ENCODE assay signal across 27 cellular contexts in genomic region chr11:57330029-57330428, GRCh38. TPM values are rescaled to one million over a fixed set of nuclear protein-coding genes. Genes with fewer than 3 reads are reported as not detected.
DNase-seq lines count a peak whose midpoint lies in the region; ATAC-seq and TF ChIP-seq lines count a peak whose summit lies in the region.
"Had no signal": no experiment of that assay in that cellular context is flagged by ENCODE, and none has a peak within 500 bp of the region (broad histone marks: within the 10 kb centered on the region; RNA-seq: fewer than 3 reads in every experiment).

No MANE protein-coding gene starts in this region.

- TF ChIP-seq CTCF in ovary (IDR thresholded peaks at IDR 0.05) (no peak), right lobe of liver (IDR thresholded peaks at IDR 0.05) (no peak)

- DNase-seq in activated T-cell treated with anti-CD3 and anti-CD28 coated beads, Interleukin-2, amount 50 U/mL, for 24 hours = no peak
- DNase-seq in activated T-cell treated with anti-CD3 and anti-CD28 coated beads for 4 hours = no peak
- no peak for DNase-seq in activated naive CD8-positive, alpha-beta T cell treated with anti-CD3 and anti-CD28 coated beads, Interleukin-2, amount 50 U/mL, for 24 hours
- no peak for DNase-seq in ovary
- DNase-seq in right lobe of liver = no peak
- DNase-seq: ACHN; activated CD4-positive, alpha-beta T cell treated with anti-CD3 and anti-CD28 coated beads for 4 hours; EL; kidney glomerular epithelial cell; NCI-H1417; NCI-H446 treated with DMSO at 0.1 percent for 48 hours; nucleus accumbens; substantia nigra had no signal

- TF ChIP-seq POLR2A in ovary (IDR thresholded peaks at IDR 0.05) (no peak), right lobe of liver (IDR thresholded peaks at IDR 0.05) (no peak)

- intact Hi-C loops in ovary (cut with DNase I) = loop anchor here in 1 of 4 donors (10.0 kb wide), 1 partner anchor 95 kb away; the partner anchor contains the start of gene SLC43A3
- intact Hi-C loops in right lobe of liver (cut with DNase I) = no loop called here

- H3K9me3 ChIP-seq in ovary (no peaks in the 10 kb centered on the region), right lobe of liver (no peaks in the 10 kb centered on the region)
- H3K9me3 ChIP-seq: BLaER1 had no signal

- peaks cover 100% of the 10 kb centered on the region for H3K36me3 Mint-ChIP-seq in activated T-cell treated with anti-CD3 and anti-CD28 coated beads, Interleukin-2, amount 50 U/mL, for 24 hours (ENCODE audit: low read depth)
- peaks cover 92% of the 10 kb centered on the region for H3K36me3 Mint-ChIP-seq in activated naive CD8-positive, alpha-beta T cell treated with anti-CD3 and anti-CD28 coated beads, Interleukin-2, amount 50 U/mL, for 24 hours (ENCODE audit: low read depth)
- H3K36me3 Mint-ChIP-seq in stimulated activated memory B cell treated with anti-CD40 and anti-IgM and Interleukin-4, amounts not matched to agents 10 μg/mL and 1 μg/mL and 100 μg/mL, for 72 hours = peaks cover 84% of the 10 kb centered on the region

- no peaks in the 10 kb centered on the region for H3K9me3 Mint-ChIP-seq in activated T-cell treated with anti-CD3 and anti-CD28 coated beads, Interleukin-2, amount 50 U/mL, for 24 hours
- no peaks in the 10 kb centered on the region for H3K9me3 Mint-ChIP-seq in activated naive CD8-positive, alpha-beta T cell treated with anti-CD3 and anti-CD28 coated beads, Interleukin-2, amount 50 U/mL, for 24 hours
- no peaks in the 10 kb centered on the region for H3K9me3 Mint-ChIP-seq in stimulated activated memory B cell treated with anti-CD40 and anti-IgM and Interleukin-4, amounts not matched to agents 10 μg/mL and 1 μg/mL and 100 μg/mL, for 72 hours

- H3K27me3 ChIP-seq in ovary (no peaks in the 10 kb centered on the region), right lobe of liver (no peaks in the 10 kb centered on the region)
- H3K27me3 ChIP-seq: BLaER1 had no signal

- no peaks in the 10 kb centered on the region for H3K27me3 Mint-ChIP-seq in activated T-cell treated with anti-CD3 and anti-CD28 coated beads, Interleukin-2, amount 50 U/mL, for 24 hours
- no peaks in the 10 kb centered on the region for H3K27me3 Mint-ChIP-seq in activated naive CD8-positive, alpha-beta T cell treated with anti-CD3 and anti-CD28 coated beads, Interleukin-2, amount 50 U/mL, for 24 hours
- H3K27me3 Mint-ChIP-seq in stimulated activated memory B cell treated with anti-CD40 and anti-IgM and Interleukin-4, amounts not matched to agents 10 μg/mL and 1 μg/mL and 100 μg/mL, for 72 hours = no peaks in the 10 kb centered on the region

- ATAC-seq in GM19463 (IDR thresholded peaks at IDR 0.05; ENCODE audit: unreplicated experiment) (peak; percentile 19), HG02970 (IDR thresholded peaks at IDR 0.05; ENCODE audit: low FRiP score, unreplicated experiment) (no peak), right lobe of liver (no peak)
- ATAC-seq in activated naive CD8-positive, alpha-beta T cell treated with anti-CD3 and anti-CD28 coated beads, Interleukin-2, amount 50 U/mL, for 24 hours = peak; percentile 50
- ATAC-seq in stimulated activated memory B cell treated with anti-CD40 and anti-IgM and Interleukin-4, amounts not matched to agents 10 μg/mL and 1 μg/mL and 100 μg/mL, for 72 hours = no peak
- ATAC-seq: Panc1 had no signal

- H3K36me3 ChIP-seq in ovary = no peaks in the 10 kb centered on the region
- peaks cover 0 to 70% (median 29%) of the 10 kb centered on the region in 4 donors for H3K36me3 ChIP-seq in right lobe of liver

- 92 to 95% (median 93%) methylated on average over 9 of the region's 9 CpGs for WGBS in ovary, 3 donors
- 92% methylated on average over 8 of the region's 9 CpGs for WGBS in right lobe of liver (ENCODE audit: insufficient coverage, low coverage, low lambda C conversion rate, missing lambda C conversion rate)

- no peak overlapping the region for H3K4me3 ChIP-seq in ovary
- no peak overlapping the region for H3K4me3 ChIP-seq in right lobe of liver
- H3K4me3 ChIP-seq: BLaER1, coronary artery, lung, smooth muscle cell had no signal

- TF ChIP-seq EP300 in ovary (IDR thresholded peaks at IDR 0.05) = no peak

- no peak overlapping the region for H3K27ac ChIP-seq in ovary
- no peak overlapping the region for H3K27ac ChIP-seq in right lobe of liver
- H3K27ac ChIP-seq: BLaER1, coronary artery, HL-60 had no signal

- no peak overlapping the region for H3K4me3 Mint-ChIP-seq in activated T-cell treated with anti-CD3 and anti-CD28 coated beads, Interleukin-2, amount 50 U/mL, for 24 hours
- H3K4me3 Mint-ChIP-seq in activated naive CD8-positive, alpha-beta T cell treated with anti-CD3 and anti-CD28 coated beads, Interleukin-2, amount 50 U/mL, for 24 hours = peak overlapping the region; percentile 51
- H3K4me3 Mint-ChIP-seq in stimulated activated memory B cell treated with anti-CD40 and anti-IgM and Interleukin-4, amounts not matched to agents 10 μg/mL and 1 μg/mL and 100 μg/mL, for 72 hours = no peak overlapping the region

- H3K4me1 ChIP-seq in ovary (ENCODE audit: insufficient read depth) (peaks cover 11% of the 10 kb centered on the region), right lobe of liver (peaks cover 0 to 21% (median 5%) of the 10 kb centered on the region in 4 donors)

- peaks cover 82% of the 10 kb centered on the region for H3K4me1 Mint-ChIP-seq in activated T-cell treated with anti-CD3 and anti-CD28 coated beads, Interleukin-2, amount 50 U/mL, for 24 hours (ENCODE audit: low read depth)
- peaks cover 78% of the 10 kb centered on the region for H3K4me1 Mint-ChIP-seq in activated naive CD8-positive, alpha-beta T cell treated with anti-CD3 and anti-CD28 coated beads, Interleukin-2, amount 50 U/mL, for 24 hours
- peaks cover 59% of the 10 kb centered on the region for H3K4me1 Mint-ChIP-seq in stimulated activated memory B cell treated with anti-CD40 and anti-IgM and Interleukin-4, amounts not matched to agents 10 μg/mL and 1 μg/mL and 100 μg/mL, for 72 hours

- peak overlapping the region; percentile 77 for H3K27ac Mint-ChIP-seq in activated T-cell treated with anti-CD3 and anti-CD28 coated beads, Interleukin-2, amount 50 U/mL, for 24 hours
- H3K27ac Mint-ChIP-seq in activated naive CD8-positive, alpha-beta T cell treated with anti-CD3 and anti-CD28 coated beads, Interleukin-2, amount 50 U/mL, for 24 hours = peak overlapping the region; percentile 83
- H3K27ac Mint-ChIP-seq in stimulated activated memory B cell treated with anti-CD40 and anti-IgM and Interleukin-4, amounts not matched to agents 10 μg/mL and 1 μg/mL and 100 μg/mL, for 72 hours = peak overlapping the region; percentile 79

RNA-seq across cellular contexts. Expression of gene TNKS1BP1, which starts 5.3 kb away (rescaled TPM):
- 100 to 1,000 TPM in 5 of 7 donors, 10 to 100 TPM in 2; 45.2 to 230 (median 149) TPM for total RNA-seq in ovary
- 10 to 100 TPM; 88.5 to 93.9 TPM for polyA plus RNA-seq in ovary
- total RNA-seq in right lobe of liver = 100 to 1,000 TPM in 2 of 6 experiments, 10 to 100 TPM in 4; 52.4 to 124 (median 92.7) TPM

RNA-seq across cellular contexts. Expression of gene SSRP1, which starts 5.7 kb away (rescaled TPM):
- total RNA-seq in ovary = 100 to 1,000 TPM in 1 of 7 donors, 10 to 100 TPM in 6; 43.3 to 105 (median 87.7) TPM
- 100 to 1,000 TPM in 1 of 2 donors, 10 to 100 TPM in 1; 78.6 to 134 TPM for polyA plus RNA-seq in ovary
- total RNA-seq in right lobe of liver = 10 to 100 TPM; 24.5 to 47.9 (median 29.9) TPM

RNA-seq across cellular contexts. Expression of gene P2RX3, which starts 8.1 kb away (rescaled TPM):
- total RNA-seq in ovary (under 1 TPM in 1 of 7 donors, not detected in 6; 0.12 TPM), right lobe of liver (1 to 10 TPM in 1 of 6 experiments, under 1 TPM in 3, not detected in 2; 0.63 to 2.1 (median 0.77) TPM)
- under 1 TPM in 1 of 2 donors, not detected in 1; 0.13 TPM for polyA plus RNA-seq in ovary
- total RNA-seq: bronchial epithelial cell, glomerular endothelial cell, renal cortical epithelial cell, smooth muscle cell had no signal
- polyA plus RNA-seq: lung had no signal

RNA-seq across cellular contexts. Expression of gene PRG3, which starts 50.9 kb away (rescaled TPM):
- not detected for total RNA-seq in ovary
- polyA plus RNA-seq in ovary = not detected
- not detected for total RNA-seq in right lobe of liver
- total RNA-seq: bronchial epithelial cell, glomerular endothelial cell, H1, renal cortical epithelial cell, smooth muscle cell, ureter had no signal
- polyA plus RNA-seq: H1, smooth muscle cell had no signal

Comparison
In these comparisons a context has a peak if more than half of its experiments do, and no peak if none do; other contexts are left out.
1. ATAC-seq: peak in GM19463 (single experiment) and activated naive CD8-positive, alpha-beta T cell treated with anti-CD3 and anti-CD28 coated beads, Interleukin-2, amount 50 U/mL, for 24 hours (single experiment); none in stimulated activated memory B cell treated with anti-CD40 and anti-IgM and Interleukin-4, amounts not matched to agents 10 μg/mL and 1 μg/mL and 100 μg/mL, for 72 hours (single experiment), HG02970 (single experiment) and right lobe of liver (0 of 4).
2. Peak in every context shown above with its lines, with median percentiles within 50 percentile points of each other: H3K27ac Mint-ChIP-seq.